Comparison of ENCODE assay signal across 1 cellular context in genomic region chr3:140942221-140943104, GRCh38.
TF ChIP-seq lines count a peak whose summit lies in the region.

No MANE protein-coding gene starts in this region.

TF ChIP-seq in K562, 482 proteins besides CTCF, POLR2A, EP300 and RAD21 (continued from another document):
- no peak for TF ChIP-seq MYC (IDR thresholded peaks at IDR 0.05; ENCODE audit: low read depth, low read length)
- 0 out of 2 replicates have a peak, but pooled peaks have one; percentile 45 for TF ChIP-seq MYC (CRISPR knock-in tag; IDR thresholded peaks at IDR 0.05; ENCODE audit: borderline replicate concordance, low read depth)
- 0 out of 2 replicates have a peak, but pooled peaks have one; percentile 16 for TF ChIP-seq TAF7 (tag; IDR thresholded peaks at IDR 0.05)
- peak; percentile 73; the same call in 1 of the 2 replicates for TF ChIP-seq ZNF740 (CRISPR knock-in tag; IDR thresholded peaks at IDR 0.05)
- TF ChIP-seq ZNF740 (tag; IDR thresholded peaks at IDR 0.05), result peak in 1 of 2 experiments; percentile 73; a peak in 1 of 4 replicates
- TF ChIP-seq PHF20 (IDR thresholded peaks at IDR 0.05; ENCODE audit: partially characterized antibody), result peak; percentile 27
- TF ChIP-seq ZBTB1 (CRISPR knock-in tag; IDR thresholded peaks at IDR 0.05; ENCODE audit: borderline replicate concordance, low read depth), result no peak
- 0 out of 2 replicates have a peak, but pooled peaks have one; percentile 39 for TF ChIP-seq ARID4B (CRISPR knock-in tag; IDR thresholded peaks at IDR 0.05)
- no peak for TF ChIP-seq UBTF (IDR thresholded peaks at IDR 0.05; ENCODE audit: borderline replicate concordance in 1 of 2, low read depth in 2 of 2, low read length in 2 of 2)
- peak in 1 of 2 experiments; percentile 37; a peak in 2 of 4 replicates for TF ChIP-seq MLLT1 (IDR thresholded peaks at IDR 0.05)
- peak; percentile 96 for TF ChIP-seq CHD1 (IDR thresholded peaks at IDR 0.05; ENCODE audit: low read length)
- TF ChIP-seq ETV5 (CRISPR knock-in tag; IDR thresholded peaks at IDR 0.05; ENCODE audit: low read depth), result peak; percentile 50; the same call in 1 of the 2 replicates
- peak; percentile 70 for TF ChIP-seq RBBP5 (IDR thresholded peaks at IDR 0.05; ENCODE audit: borderline replicate concordance, insufficient read depth, low read length, poor library complexity, severe bottlenecking)
- TF ChIP-seq ELF1 (tag; IDR thresholded peaks at IDR 0.05), result peak; percentile 65
- peak; percentile 40 for TF ChIP-seq TAF1 (IDR thresholded peaks at IDR 0.05; ENCODE audit: control insufficient read depth, extremely low read depth, insufficient read depth, low read length, severe bottlenecking)
- TF ChIP-seq ID3 (CRISPR knock-in tag; IDR thresholded peaks at IDR 0.05), result no peak
- TF ChIP-seq ID3 (tag; IDR thresholded peaks at IDR 0.05), result no peak
- TF ChIP-seq ZNF395 (CRISPR knock-in tag; IDR thresholded peaks at IDR 0.05), result 0 out of 2 replicates have a peak, but pooled peaks have one; percentile 8
- 0 out of 2 replicates have a peak, but pooled peaks have one; percentile 31 for TF ChIP-seq GATAD2B (IDR thresholded peaks at IDR 0.05; ENCODE audit: borderline replicate concordance)
- 0 out of 2 replicates have a peak, but pooled peaks have one; percentile 62 for TF ChIP-seq ZFPM2 (CRISPR knock-in tag; IDR thresholded peaks at IDR 0.05)
